Comparison of ENCODE assay signal across 9 cellular contexts in the genomic region with DNA sequence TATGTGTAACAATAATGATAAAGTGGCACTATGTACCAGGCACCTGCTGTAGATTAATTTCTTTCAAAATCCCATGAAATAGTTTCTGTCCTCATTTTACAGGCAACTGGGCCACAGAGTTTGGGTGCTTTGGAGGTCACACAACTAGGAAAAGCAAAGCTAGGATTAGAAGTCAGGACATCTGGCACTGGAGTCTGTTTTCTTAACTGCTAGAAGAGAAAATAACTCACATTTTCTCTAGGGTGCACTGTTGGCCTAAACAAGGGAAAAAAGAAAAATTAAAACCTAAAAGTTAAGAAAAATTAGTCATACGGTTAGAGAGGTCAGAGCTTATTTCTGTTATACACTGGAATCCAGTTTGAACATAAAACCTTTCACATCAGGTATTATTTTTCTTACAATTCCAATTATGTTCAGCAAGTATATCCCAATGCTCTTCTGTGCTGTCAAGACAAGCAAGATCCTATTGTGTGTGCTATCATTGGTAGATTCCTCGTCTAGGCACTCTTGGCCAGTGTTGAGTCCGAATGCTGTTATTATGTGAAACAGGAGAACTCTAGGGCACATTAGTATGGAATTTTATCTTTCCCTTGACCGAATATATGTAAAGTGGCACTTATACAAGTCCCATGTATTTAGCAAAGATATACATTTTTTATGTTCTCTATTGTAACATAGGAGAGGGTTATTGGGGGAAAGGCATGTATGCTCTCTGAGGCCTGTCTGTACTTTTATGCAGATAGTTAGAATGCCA. TPM values are rescaled to one million over a fixed set of nuclear protein-coding genes. Genes with fewer than 3 reads are reported as not detected.
DNase-seq lines count a peak whose midpoint lies in the region; ATAC-seq and TF ChIP-seq lines count a peak whose summit lies in the region.
"Had no signal": no experiment of that assay in that cellular context is flagged by ENCODE, and none has a peak within 500 bp of the region (broad histone marks: within the 10 kb centered on the region; RNA-seq: fewer than 3 reads in every experiment).

No MANE protein-coding gene starts in this region.

- no peak for DNase-seq in activated naive CD4-positive, alpha-beta T cell treated with anti-CD3 and anti-CD28 coated beads, Interleukin-2, amount 50 U/mL, for 72 hours (ENCODE audit: low spot score in 2 of 2)
- DNase-seq in OCI-M1 (lab: John Stamatoyannopoulos, UW) (peak; percentile 37), erythroblast (lab: John Stamatoyannopoulos, UW) (peak; percentile 32 to 39), suprapubic skin (ENCODE audit: low spot score in 2 of 2) (no peak), ovary (no peak)
- DNase-seq: spleen had no signal

- H3K27me3 ChIP-seq in suprapubic skin, result no peaks in the 10 kb centered on the region
- no peaks in the 10 kb centered on the region for H3K27me3 ChIP-seq in ovary
- H3K27me3 ChIP-seq: spleen had no signal

- no peak overlapping the region for H3K27ac ChIP-seq in suprapubic skin
- H3K27ac ChIP-seq in ovary, result no peak overlapping the region

- no peak for ATAC-seq in activated naive CD4-positive, alpha-beta T cell treated with anti-CD3 and anti-CD28 coated beads, Interleukin-2, amount 50 U/mL, for 72 hours
- ATAC-seq in HG03039 (IDR thresholded peaks at IDR 0.05; ENCODE audit: unreplicated experiment) (no peak), GM18498 (IDR thresholded peaks at IDR 0.05; ENCODE audit: unreplicated experiment) (no peak)

- no peaks in the 10 kb centered on the region for H3K9me3 Mint-ChIP-seq in activated naive CD4-positive, alpha-beta T cell treated with anti-CD3 and anti-CD28 coated beads, Interleukin-2, amount 50 U/mL, for 24 hours
- H3K9me3 Mint-ChIP-seq in activated naive CD4-positive, alpha-beta T cell treated with anti-CD3 and anti-CD28 coated beads, Interleukin-2, amount 50 U/mL, for 72 hours, result no peaks in the 10 kb centered on the region

- peaks cover 11% of the 10 kb centered on the region for H3K4me1 Mint-ChIP-seq in activated naive CD4-positive, alpha-beta T cell treated with anti-CD3 and anti-CD28 coated beads, Interleukin-2, amount 50 U/mL, for 24 hours

- TF ChIP-seq POLR2A in erythroblast (IDR thresholded peaks at IDR 0.05; ENCODE audit: low read length) (no peak), suprapubic skin (IDR thresholded peaks at IDR 0.05) (no peak), ovary (IDR thresholded peaks at IDR 0.05) (no peak)

- TF ChIP-seq CTCF in suprapubic skin (IDR thresholded peaks at IDR 0.05), result no peak
- no peak for TF ChIP-seq CTCF in ovary (IDR thresholded peaks at IDR 0.05)

- intact Hi-C loops in ovary (cut with DNase I), result no loop called here

- H3K27ac Mint-ChIP-seq in activated naive CD4-positive, alpha-beta T cell treated with anti-CD3 and anti-CD28 coated beads, Interleukin-2, amount 50 U/mL, for 24 hours, result peak overlapping the region; percentile 30
- H3K27ac Mint-ChIP-seq in activated naive CD4-positive, alpha-beta T cell treated with anti-CD3 and anti-CD28 coated beads, Interleukin-2, amount 50 U/mL, for 72 hours, result peak overlapping the region in 1 of 2 donors; percentile 97

- H3K36me3 ChIP-seq in suprapubic skin (peaks cover 12% of the 10 kb centered on the region), ovary (no peaks in the 10 kb centered on the region)

- H3K27me3 Mint-ChIP-seq in activated naive CD4-positive, alpha-beta T cell treated with anti-CD3 and anti-CD28 coated beads, Interleukin-2, amount 50 U/mL, for 24 hours, result no peaks in the 10 kb centered on the region

- 75% methylated on average over 4 of the region's 4 CpGs for WGBS in suprapubic skin
- 62 to 69% (median 64%) methylated on average over 4 of the region's 4 CpGs for WGBS in ovary, 3 donors

- H3K9me3 ChIP-seq in suprapubic skin (no peaks in the 10 kb centered on the region), ovary (no peaks in the 10 kb centered on the region)
- H3K9me3 ChIP-seq: spleen had no signal

- H3K4me1 ChIP-seq in suprapubic skin, result peaks cover 22% of the 10 kb centered on the region
- H3K4me1 ChIP-seq in ovary (ENCODE audit: insufficient read depth), result no peaks in the 10 kb centered on the region

- peaks cover 3% of the 10 kb centered on the region for H3K36me3 Mint-ChIP-seq in activated naive CD4-positive, alpha-beta T cell treated with anti-CD3 and anti-CD28 coated beads, Interleukin-2, amount 50 U/mL, for 24 hours
- peaks cover 11 to 17% of the 10 kb centered on the region in 2 donors for H3K36me3 Mint-ChIP-seq in activated naive CD4-positive, alpha-beta T cell treated with anti-CD3 and anti-CD28 coated beads, Interleukin-2, amount 50 U/mL, for 72 hours

- peak overlapping the region; percentile 60 for H3K4me3 Mint-ChIP-seq in activated naive CD4-positive, alpha-beta T cell treated with anti-CD3 and anti-CD28 coated beads, Interleukin-2, amount 50 U/mL, for 24 hours

- H3K4me3 ChIP-seq in suprapubic skin (peak overlapping the region; percentile 84), ovary (no peak overlapping the region)

- TF ChIP-seq EP300 in suprapubic skin (IDR thresholded peaks at IDR 0.05) (no peak), ovary (IDR thresholded peaks at IDR 0.05) (no peak)

RNA-seq across cellular contexts. Expression of a gene that starts 1.5 kb away (rescaled TPM):
- total RNA-seq in activated naive CD4-positive, alpha-beta T cell treated with anti-CD3 and anti-CD28 coated beads, Interleukin-2, amount 50 U/mL, for 72 hours, result 10 to 100 TPM in 1 of 2 donors, 1 to 10 TPM in 1; 8.9 to 11.8 TPM
- total RNA-seq in suprapubic skin (10 to 100 TPM in 1 of 4 donors, 1 to 10 TPM in 3; 3.1 to 14.3 (median 8.9) TPM), ovary (10 to 100 TPM in 1 of 7 donors, 1 to 10 TPM in 6; 4.7 to 10.6 (median 8.5) TPM)
- polyA plus RNA-seq in ovary, result 1 to 10 TPM; 6.2 to 9.7 TPM

RNA-seq across cellular contexts. Expression of a gene that starts 20.1 kb away (rescaled TPM):
- total RNA-seq in activated naive CD4-positive, alpha-beta T cell treated with anti-CD3 and anti-CD28 coated beads, Interleukin-2, amount 50 U/mL, for 72 hours, result 10 to 100 TPM; 58.9 to 59.5 TPM
- total RNA-seq in suprapubic skin, result 100 to 1,000 TPM in 1 of 4 donors, 10 to 100 TPM in 3; 39.2 to 190 (median 74.8) TPM
- 10 to 100 TPM; 34.8 to 55.4 (median 48.7) TPM for total RNA-seq in ovary
- polyA plus RNA-seq in ovary, result 10 to 100 TPM; 43.6 to 70.7 TPM

RNA-seq across cellular contexts. Expression of a gene that starts 20.2 kb away (rescaled TPM):
- 10 to 100 TPM; 35.2 to 38.3 TPM for total RNA-seq in activated naive CD4-positive, alpha-beta T cell treated with anti-CD3 and anti-CD28 coated beads, Interleukin-2, amount 50 U/mL, for 72 hours
- total RNA-seq in suprapubic skin, result 10 to 100 TPM in 2 of 4 donors, 1 to 10 TPM in 2; 5.7 to 15.7 (median 11.0) TPM
- 10 to 100 TPM; 17.3 to 37.0 (median 25.9) TPM for total RNA-seq in ovary
- 10 to 100 TPM in 1 of 2 donors, 1 to 10 TPM in 1; 9.0 to 12.2 TPM for polyA plus RNA-seq in ovary

Comparison
In these comparisons a context has a peak if more than half of its experiments do, and no peak if none do; other contexts are left out.
1. DNase-seq: peak in OCI-M1 (single experiment) and erythroblast (2 of 2); none in activated naive CD4-positive, alpha-beta T cell treated with anti-CD3 and anti-CD28 coated beads, Interleukin-2, amount 50 U/mL, for 72 hours (0 of 2), suprapubic skin (0 of 2) and ovary (0 of 5).